ENCODE assay signal across 25 cellular contexts in genomic region chr20:4441191-4441590, GRCh38.
"Had no signal": no experiment of that assay in that cellular context is flagged by ENCODE, and none has a peak within 500 bp of the region (broad histone marks: within the 10 kb centered on the region; RNA-seq: fewer than 3 reads in every experiment).

No MANE protein-coding gene starts in this region.

- H3K4me3 ChIP-seq: dorsolateral prefrontal cortex, gastrocnemius medialis, lower lobe of right lung, right lobe of liver, smooth muscle cell, suprapubic skin, transverse colon, upper lobe of right lung, uterus had no signal

- H3K4me1 ChIP-seq: gastrocnemius medialis, lower lobe of right lung, parathyroid adenoma, suprapubic skin, transverse colon, upper lobe of right lung, uterus had no signal

- H3K9me3 Mint-ChIP-seq: memory B cell; naive B cell; natural killer cell treated with Interleukin-12 subunit alpha and Interleukin-12 subunit beta and Interleukin-15 and Interleukin-18, amount 100 ng/mL, for 72 hours; neural crest cell; stimulated activated naive CD8-positive, alpha-beta T cell treated with anti-CD3 and anti-CD28 coated beads, Interleukin-15, amount 100 ng/mL, for 72 hours had no signal

- H3K27me3 Mint-ChIP-seq: progenitor cell of endocrine pancreas had no signal

- DNase-seq: dorsolateral prefrontal cortex; effector CD4-positive, alpha-beta T cell; gastrocnemius medialis; head of caudate nucleus; left ventricle myocardium superior; lower lobe of right lung; naive B cell; right lobe of liver; stimulated activated CD4-positive, alpha-beta T cell treated with anti-CD3 and anti-CD28 coated beads, Interleukin-12 subunit alpha, Interleukin-12 subunit beta, amount 100 ng/mL, for 4 hours; stimulated activated CD4-positive, alpha-beta T cell treated with anti-CD3 and anti-CD28 coated beads, Interleukin-1b, Interleukin-23, amount 100 ng/mL, for 48 hours; stimulated activated CD4-positive, alpha-beta T cell treated with anti-CD3 and anti-CD28 coated beads, Interleukin-4, amount 100 ng/mL, for 1 hour; stimulated activated CD8-positive, alpha-beta memory T cell treated with anti-CD3 and anti-CD28 coated beads, Interleukin-4, amount 100 ng/mL, for 48 hours; stimulated activated naive CD4-positive, alpha-beta T cell; stimulated activated naive CD8-positive, alpha-beta T cell treated with anti-CD3 and anti-CD28 coated beads, Interleukin-15, amount 100 ng/mL, for 72 hours; transverse colon; upper lobe of right lung; uterus had no signal

- H3K27ac Mint-ChIP-seq: memory B cell; naive B cell; natural killer cell treated with Interleukin-12 subunit alpha and Interleukin-12 subunit beta and Interleukin-15 and Interleukin-18, amount 100 ng/mL, for 72 hours; progenitor cell of endocrine pancreas had no signal

- H3K79me2 ChIP-seq: parathyroid adenoma had no signal

- H2AFZ ChIP-seq: parathyroid adenoma had no signal

- H3K4me1 Mint-ChIP-seq: memory B cell; naive B cell; neural crest cell; stimulated activated naive CD8-positive, alpha-beta T cell treated with anti-CD3 and anti-CD28 coated beads, Interleukin-15, amount 100 ng/mL, for 72 hours had no signal

- H3K9ac ChIP-seq: parathyroid adenoma had no signal

- H3K36me3 ChIP-seq: gastrocnemius medialis, lower lobe of right lung, neutrophil, right lobe of liver, suprapubic skin, transverse colon, upper lobe of right lung, uterus had no signal

- H3K4me2 ChIP-seq: smooth muscle cell had no signal

- H3K4me3 Mint-ChIP-seq: memory B cell; naive B cell; natural killer cell treated with Interleukin-12 subunit alpha and Interleukin-12 subunit beta and Interleukin-15 and Interleukin-18, amount 100 ng/mL, for 72 hours; neural crest cell; stimulated activated naive CD8-positive, alpha-beta T cell treated with anti-CD3 and anti-CD28 coated beads, Interleukin-15, amount 100 ng/mL, for 72 hours had no signal

- H3K27ac ChIP-seq: dorsolateral prefrontal cortex, gastrocnemius medialis, lower lobe of right lung, neutrophil, parathyroid adenoma, right lobe of liver, suprapubic skin, transverse colon, upper lobe of right lung, uterus had no signal

- H3K27me3 ChIP-seq: dorsolateral prefrontal cortex, gastrocnemius medialis, neutrophil, right lobe of liver, suprapubic skin, transverse colon, uterus had no signal

- H3K36me3 Mint-ChIP-seq: memory B cell; naive B cell; natural killer cell treated with Interleukin-12 subunit alpha and Interleukin-12 subunit beta and Interleukin-15 and Interleukin-18, amount 100 ng/mL, for 72 hours had no signal

- H3K9me3 ChIP-seq: gastrocnemius medialis, lower lobe of right lung, neutrophil, right lobe of liver, suprapubic skin, transverse colon, upper lobe of right lung, uterus had no signal
